8 cellular contexts compared by ENCODE assay signal in genomic region chr11:103035656-103036434, GRCh38. TPM values are rescaled to one million over a fixed set of nuclear protein-coding genes. Genes with fewer than 3 reads are reported as not detected.
DNase-seq lines count a peak whose midpoint lies in the region; ATAC-seq and TF ChIP-seq lines count a peak whose summit lies in the region.

No MANE protein-coding gene starts in this region.

- no peaks in the 10 kb centered on the region for H3K79me2 ChIP-seq in HCT116 (ENCODE audit: insufficient read depth, low read length)

- no peaks in the 10 kb centered on the region for H4K20me1 ChIP-seq in HCT116 (ENCODE audit: insufficient read depth)

- DNase-seq in GM10248 (ENCODE audit: extremely low spot score), result peak; percentile 50
- peak; percentile 84 for DNase-seq in HCT116 (ENCODE audit: low read depth, low spot score)
- peak; percentile 68 to 78 for DNase-seq in SHP77 (lab: John Stamatoyannopoulos, UW)
- DNase-seq in ascending aorta (ENCODE audit: low spot score in 2 of 2), result no peak
- DNase-seq in iPS-NIHi7 (ENCODE audit: extremely low spot score), result peak; percentile 33
- peak; percentile 16 for DNase-seq in stimulated activated CD8-positive, alpha-beta memory T cell treated with anti-CD3 and anti-CD28 coated beads, Interleukin-12 subunit alpha, Interleukin-12 subunit beta, amount 100 ng/mL, for 1 hour (ENCODE audit: low read depth)

- H3K4me2 ChIP-seq in HCT116 (ENCODE audit: low read length), result peak overlapping the region; percentile 44

- TF ChIP-seq RAD21 in HCT116 (IDR thresholded peaks at IDR 0.05; ENCODE audit: low read depth), result peak; percentile 58

- intact Hi-C loops in HCT116 (cut with micrococcal nuclease) (loop anchor here (1.0 kb wide), 1 partner anchor 303 kb away; no protein-coding TSS in a partner anchor), ascending aorta (cut with DNase I) (no loop called here)

- H3K9me3 ChIP-seq in HCT116 (ENCODE audit: control insufficient read depth in 1 of 2, insufficient read depth in 1 of 2, low read depth in 1 of 2, low read length in 2 of 2) (no peaks in the 10 kb centered on the region), ascending aorta (no peaks in the 10 kb centered on the region)

- no peak overlapping the region for H3K4me3 ChIP-seq in HCT116 (replicated peaks in 1 of 2; ENCODE audit: low read depth in 1 of 2, low read length in 2 of 2)
- H3K4me3 ChIP-seq in ascending aorta, result no peak overlapping the region

- H3K27ac ChIP-seq in 22Rv1 (no peak overlapping the region), HCT116 (ENCODE audit: low read depth, low read length) (no peak overlapping the region), ascending aorta (no peak overlapping the region)

- POLR2A ChIA-PET in GM10248 (lab: Yijun Ruan, JAX), result no interaction called here
- POLR2A ChIA-PET in HCT116 (lab: Charles Lee), result no interaction called here

- BruUV-seq in HCT116 (replicated peaks; lab: Mats Ljungman, UMichigan), result no TSS peak

- H3K36me3 ChIP-seq in HCT116 (ENCODE audit: control insufficient read depth in 1 of 2, insufficient read depth in 2 of 2, low read length in 2 of 2), result no peaks in the 10 kb centered on the region
- no peaks in the 10 kb centered on the region for H3K36me3 ChIP-seq in ascending aorta

- CTCF ChIA-PET in GM10248 (lab: Yijun Ruan, JAX) (interaction anchor here (0.8 to 4.1 kb wide), 19 partner anchors 8 to 565 kb away, joined by 3 to 20 read pairs (median 4); partner anchors contain the start of gene DCUN1D5), HCT116 (lab: Charles Lee) (interaction anchor here (0.6 to 1.4 kb wide), 6 partner anchors 15 to 121 kb away, joined by 3 to 4 read pairs (median 3); no protein-coding TSS in a partner anchor)

- RAD21 ChIA-PET in HCT116 (lab: Charles Lee; ENCODE audit: low non-redundant PET in 1 of 2, low total read pairs in 2 of 2, uncharacterized antibody in 2 of 2, unreplicated experiment in 2 of 2), result no interaction called here

- H3K27me3 ChIP-seq in HCT116 (ENCODE audit: insufficient read depth, low read length) (no peaks in the 10 kb centered on the region), ascending aorta (no peaks in the 10 kb centered on the region)

- TF ChIP-seq POLR2A in HCT116 (IDR thresholded peaks at IDR 0.05; ENCODE audit: borderline replicate concordance, extremely low read depth, insufficient read depth, insufficient read length), result no peak

- no peaks in the 10 kb centered on the region for H3K9me2 ChIP-seq in HCT116 (ENCODE audit: insufficient read depth)

- TF ChIP-seq CTCF in 22Rv1 (IDR thresholded peaks at IDR 0.05) (peak; percentile 78), GM10248 (IDR thresholded peaks at IDR 0.05; ENCODE audit: control extremely low read depth, extremely low read depth, low read depth, missing control alignments) (peak; percentile 65), HCT116 (IDR thresholded peaks at IDR 0.05 in 2 of 3, conservative IDR thresholded peaks at IDR 0.05 in 1 of 3; ENCODE audit: borderline replicate concordance in 1 of 3, insufficient read depth in 1 of 3, low read depth in 2 of 3, low read length in 2 of 3) (peak; percentile 58 to 67 (median 60); a peak in 5 of 6 replicates), LNCAP (IDR thresholded peaks at IDR 0.05) (peak; percentile 76), ascending aorta (IDR thresholded peaks at IDR 0.05) (peak in 2 of 3 experiments; percentile 28 to 35)

- no peak overlapping the region for H3K9ac ChIP-seq in HCT116 (ENCODE audit: low read length)

- peaks cover 0 to 8% of the 10 kb centered on the region in 2 experiments; a peak in 2 of 4 replicates for H3K4me1 ChIP-seq in HCT116 (ENCODE audit: control insufficient read depth in 1 of 2, insufficient read depth in 2 of 2, low read length in 2 of 2)
- H3K4me1 ChIP-seq in ascending aorta, result no peaks in the 10 kb centered on the region

- ATAC-seq in HCT116, result peak; percentile 96

- peak overlapping the region; percentile 98 for H2AFZ ChIP-seq in HCT116 (ENCODE audit: low read depth, low read length, poor library complexity, severe bottlenecking)

TF ChIP-seq in HCT116, 20 proteins besides CTCF, POLR2A, EP300 and RAD21:
- TF ChIP-seq CEBPB (IDR thresholded peaks at IDR 0.05; ENCODE audit: low read depth) (0 out of 2 replicates have a peak, but pooled peaks have one; percentile 23), JUND (IDR thresholded peaks at IDR 0.05) (peak; percentile 67), ELF1 (IDR thresholded peaks at IDR 0.05; ENCODE audit: borderline replicate concordance, low read depth) (no peak; the same call in 1 of the 2 replicates), POLR2AphosphoS5 (IDR thresholded peaks at IDR 0.05; ENCODE audit: low read depth, low read length) (no peak), TCF7L2 (IDR thresholded peaks at IDR 0.05; ENCODE audit: borderline replicate concordance, extremely low read depth, insufficient read depth, insufficient read length) (no peak), SIN3A (IDR thresholded peaks at IDR 0.05; ENCODE audit: low read depth) (no peak), YY1 (IDR thresholded peaks at IDR 0.05; ENCODE audit: extremely low read depth, insufficient replicate concordance, low read depth, low read length) (no peak), EZH2phosphoT487 (IDR thresholded peaks at IDR 0.05; ENCODE audit: borderline replicate concordance) (no peak), EGR1 (IDR thresholded peaks at IDR 0.05; ENCODE audit: low read depth) (peak; percentile 27; the same call in 1 of the 2 replicates), ZNF274 (IDR thresholded peaks at IDR 0.05; ENCODE audit: low read depth, low read length) (no peak), FOSL1 (IDR thresholded peaks at IDR 0.05; ENCODE audit: low read depth) (peak; percentile 65), CBX3 (IDR thresholded peaks at IDR 0.05; ENCODE audit: low read depth) (peak; percentile 80), ATF3 (IDR thresholded peaks at IDR 0.05) (no peak), SRF (IDR thresholded peaks at IDR 0.05; ENCODE audit: low read depth) (0 out of 2 replicates have a peak, but pooled peaks have one; percentile 27), ZBTB33 (IDR thresholded peaks at IDR 0.05; ENCODE audit: extremely low read depth, insufficient replicate concordance, low read length) (no peak), MAX (IDR thresholded peaks at IDR 0.05) (no peak), REST (IDR thresholded peaks at IDR 0.05; ENCODE audit: low read depth) (no peak), EZH2 (IDR thresholded peaks at IDR 0.05) (no peak), ZFX (IDR thresholded peaks at IDR 0.05) (no peak), SP1 (IDR thresholded peaks at IDR 0.05; ENCODE audit: low read depth) (0 out of 2 replicates have a peak, but pooled peaks have one; percentile 14)

RNA-seq across cellular contexts. Expression of gene DCUN1D5, which starts 56.1 kb away (rescaled TPM):
- total RNA-seq in HCT116 (2021; ENCODE audit: unreplicated experiment) (60.1 TPM), ascending aorta (337 TPM)
- polyA plus RNA-seq in HCT116 (2012), result 28.8 and 35.7 TPM in 2 replicates

Comparison
In these comparisons a context has a peak if more than half of its experiments do, and no peak if none do; other contexts are left out.
1. DNase-seq: peak in GM10248 (single experiment), HCT116 (single experiment), SHP77 (2 of 2), iPS-NIHi7 (single experiment) and stimulated activated CD8-positive, alpha-beta memory T cell treated with anti-CD3 and anti-CD28 coated beads, Interleukin-12 subunit alpha, Interleukin-12 subunit beta, amount 100 ng/mL, for 1 hour (single experiment); none in ascending aorta (0 of 2).
2. Peak in every context shown above with its lines, with median percentiles within 50 percentile points of each other: CTCF ChIP-seq.